1 cellular context compared by ENCODE assay signal in the genomic region with DNA sequence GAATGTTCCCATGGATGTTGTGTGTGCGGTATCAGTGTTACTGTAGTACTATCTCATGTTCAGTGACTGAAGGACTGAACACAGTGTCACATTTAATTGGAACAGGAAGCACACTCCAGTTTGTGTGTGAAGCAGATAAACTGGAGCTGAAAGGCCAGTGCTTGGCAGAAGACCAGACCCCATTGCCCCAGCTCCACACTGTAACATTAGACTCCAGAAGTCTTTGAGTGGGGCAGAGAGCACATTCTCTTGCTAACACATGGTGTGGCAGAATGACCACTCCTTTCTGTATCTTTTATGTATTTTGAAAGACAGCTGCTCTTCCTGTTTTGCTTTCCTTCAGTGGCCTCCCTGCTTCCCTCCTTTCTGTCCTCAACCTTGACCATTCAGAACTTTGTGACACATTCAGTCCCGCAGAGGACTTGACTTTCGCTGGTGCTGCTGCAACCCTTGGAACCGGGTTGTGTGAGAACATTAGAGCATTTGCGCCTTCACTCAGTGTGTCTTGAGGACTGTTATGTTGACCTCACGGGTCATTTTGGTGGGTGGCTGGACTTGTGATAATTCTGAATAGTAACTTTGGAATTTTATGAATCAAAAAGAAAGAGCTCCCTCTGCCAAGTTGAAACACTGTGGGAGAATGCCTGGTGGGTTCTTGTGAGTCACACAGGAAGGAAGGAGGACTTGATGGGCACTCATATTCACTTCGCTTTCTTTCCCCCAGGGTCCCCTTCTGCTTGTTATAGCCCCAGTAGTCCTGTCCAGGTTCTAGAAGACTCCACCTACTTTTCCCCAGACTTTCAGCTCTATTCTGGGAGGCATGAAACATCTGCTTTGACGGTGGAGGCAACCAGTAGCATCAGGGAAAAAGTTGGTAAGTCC.
TF ChIP-seq lines count a peak whose summit lies in the region.

No MANE protein-coding gene starts in this region.

TF ChIP-seq in IMR-90, 13 proteins besides CTCF, POLR2A, EP300 and RAD21:
- TF ChIP-seq MAFK (IDR thresholded peaks at IDR 0.05; ENCODE audit: low read depth, low read length) (no peak), MAZ (IDR thresholded peaks at IDR 0.05; ENCODE audit: borderline replicate concordance, low read depth, low read length) (no peak), MXI1 (IDR thresholded peaks at IDR 0.05; ENCODE audit: borderline replicate concordance, low read depth, low read length) (peak; percentile 68; the same call in 1 of the 2 replicates), FOS (IDR thresholded peaks at IDR 0.05; ENCODE audit: low read depth, low read length) (peak; percentile 85), RCOR1 (IDR thresholded peaks at IDR 0.05; ENCODE audit: insufficient replicate concordance, low read length) (peak; percentile 53), BHLHE40 (IDR thresholded peaks at IDR 0.05; ENCODE audit: low read depth, low read length) (peak; percentile 78), CEBPB (IDR thresholded peaks at IDR 0.05; ENCODE audit: low read depth, low read length) (peak; percentile 59; the same call in 1 of the 2 replicates)
